In the genomic region with DNA sequence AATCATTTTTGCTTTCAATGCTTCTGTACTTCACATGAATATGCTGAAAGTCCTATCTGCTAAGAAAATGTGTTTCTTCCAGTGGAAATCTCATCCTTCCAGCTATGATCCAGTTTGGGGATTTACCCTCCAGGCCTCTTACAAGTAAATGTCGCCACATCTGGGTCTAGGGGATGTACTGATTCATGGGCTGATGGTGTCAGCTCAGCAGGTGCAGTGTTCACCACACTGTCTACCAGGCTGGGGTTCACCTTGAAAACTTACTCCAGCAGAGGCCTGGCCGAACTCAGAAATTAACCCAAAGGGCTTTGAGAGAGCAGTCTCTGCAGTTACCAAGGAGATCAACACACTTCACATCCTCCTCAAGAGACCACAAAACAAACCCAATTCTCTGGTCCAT, we compare ENCODE assay signal across 35 cellular contexts.
"Had no signal": no experiment of that assay in that cellular context is flagged by ENCODE, and none has a peak within 500 bp of the region (broad histone marks: within the 10 kb centered on the region; RNA-seq: fewer than 3 reads in every experiment).

No MANE protein-coding gene starts in this region.

- H3K9me3 Mint-ChIP-seq: activated CD4-positive, alpha-beta memory T cell treated with anti-CD3 and anti-CD28 coated beads for 36 hours; activated CD8-positive, alpha-beta T cell treated with anti-CD3 and anti-CD28 coated beads for 36 hours; activated naive CD4-positive, alpha-beta T cell treated with anti-CD3 and anti-CD28 coated beads for 36 hours; activated naive CD4-positive, alpha-beta T cell treated with anti-CD3 and anti-CD28 coated beads, Interleukin-2, amount 50 U/mL, for 24 hours; activated T-cell treated with anti-CD3 and anti-CD28 coated beads, Interleukin-2, amount 50 U/mL, for 4 hours; brain; T-helper 2 cell treated with Interferon-gamma antibody and Interleukin-4, amounts not matched to agents 5 μg/mL and 100 μg/mL, for 36 hours had no signal

- H3K36me3 ChIP-seq: ascending aorta, cardiac muscle cell had no signal

- H3K27me3 ChIP-seq: ascending aorta, cardiac muscle cell had no signal

- H3K4me1 ChIP-seq: ascending aorta had no signal

- H3K27ac Mint-ChIP-seq: activated B cell treated with CpG ODN at 0.5 μM for 24 hours; activated CD4-positive, alpha-beta memory T cell treated with anti-CD3 and anti-CD28 coated beads for 36 hours; activated CD4-positive, alpha-beta T cell treated with anti-CD3 and anti-CD28 coated beads, Interleukin-2, amount 10 ng/mL, durations not matched to agents 24 days and 14 days; activated CD8-positive, alpha-beta T cell treated with anti-CD3 and anti-CD28 coated beads for 36 hours; activated naive CD4-positive, alpha-beta T cell treated with anti-CD3 and anti-CD28 coated beads for 36 hours; activated naive CD4-positive, alpha-beta T cell treated with anti-CD3 and anti-CD28 coated beads, Interleukin-2, amount 50 U/mL, for 24 hours; activated naive CD8-positive, alpha-beta T cell; activated T-cell treated with anti-CD3 and anti-CD28 coated beads, Interleukin-2, amount 50 U/mL, for 72 hours; activated T-helper 1 cell treated with anti-CD3 and anti-CD28 coated beads, Interleukin-12 subunit alpha, Interleukin-12 subunit beta, Interleukin-2, Interleukin-4 antibody, amounts not matched to agents 30 ng/mL and 10 ng/mL and 1 ng/mL, durations not matched to agents 14 hours and 24 hours and 36 hours; activated T-helper 17 cell treated with anti-CD3 and anti-CD28 coated beads, Interleukin-2, amount 50 U/mL, for 72 hours; brain; T-helper 1 cell treated with Interleukin-12 subunit alpha and Interleukin-12 subunit beta and Interleukin-4 antibody, amounts not matched to agents 30 μg/mL and 1 μg/mL, for 36 hours; T-helper 2 cell treated with Interferon-gamma antibody and Interleukin-4, amounts not matched to agents 5 μg/mL and 100 μg/mL, for 36 hours had no signal

- ATAC-seq: activated CD8-positive, alpha-beta T cell treated with anti-CD3 and anti-CD28 coated beads for 36 hours; activated T-cell treated with anti-CD3 and anti-CD28 coated beads, Interleukin-2, amount 50 U/mL, for 4 hours; activated T-cell treated with anti-CD3 and anti-CD28 coated beads, Interleukin-2, amount 50 U/mL, for 72 hours; activated T-helper 17 cell treated with anti-CD3 and anti-CD28 coated beads, Interleukin-2, amount 50 U/mL, for 72 hours had no signal

- H3K9me3 ChIP-seq: ascending aorta had no signal

- H3K4me3 Mint-ChIP-seq: activated B cell treated with CpG ODN at 0.5 μM for 24 hours; activated CD4-positive, alpha-beta memory T cell treated with anti-CD3 and anti-CD28 coated beads for 36 hours; activated CD4-positive, alpha-beta T cell treated with anti-CD3 and anti-CD28 coated beads, Interleukin-2, amount 10 ng/mL, durations not matched to agents 24 days and 14 days; activated CD8-positive, alpha-beta T cell treated with anti-CD3 and anti-CD28 coated beads for 36 hours; activated naive CD4-positive, alpha-beta T cell treated with anti-CD3 and anti-CD28 coated beads for 36 hours; activated naive CD4-positive, alpha-beta T cell treated with anti-CD3 and anti-CD28 coated beads, Interleukin-2, amount 50 U/mL, for 24 hours; activated naive CD8-positive, alpha-beta T cell; activated T-cell treated with anti-CD3 and anti-CD28 coated beads, Interleukin-2, amount 50 U/mL, for 4 hours; activated T-cell treated with anti-CD3 and anti-CD28 coated beads, Interleukin-2, amount 50 U/mL, for 72 hours; activated T-helper 1 cell treated with anti-CD3 and anti-CD28 coated beads, Interleukin-12 subunit alpha, Interleukin-12 subunit beta, Interleukin-2, Interleukin-4 antibody, amounts not matched to agents 30 ng/mL and 10 ng/mL and 1 ng/mL, durations not matched to agents 14 hours and 24 hours and 36 hours; activated T-helper 17 cell treated with anti-CD3 and anti-CD28 coated beads, Interleukin-2, amount 50 U/mL, for 72 hours; brain; central memory CD8-positive, alpha-beta T cell; T-helper 1 cell treated with Interleukin-12 subunit alpha and Interleukin-12 subunit beta and Interleukin-4 antibody, amounts not matched to agents 30 μg/mL and 1 μg/mL, for 36 hours; T-helper 2 cell treated with Interferon-gamma antibody and Interleukin-4, amounts not matched to agents 5 μg/mL and 100 μg/mL, for 36 hours had no signal

- H3K27me3 Mint-ChIP-seq: activated B cell treated with CpG ODN at 0.5 μM for 24 hours; activated CD4-positive, alpha-beta memory T cell treated with anti-CD3 and anti-CD28 coated beads for 36 hours; activated CD4-positive, alpha-beta T cell treated with anti-CD3 and anti-CD28 coated beads, Interleukin-2, amount 10 ng/mL, durations not matched to agents 24 days and 14 days; activated CD8-positive, alpha-beta T cell treated with anti-CD3 and anti-CD28 coated beads for 36 hours; activated naive CD4-positive, alpha-beta T cell treated with anti-CD3 and anti-CD28 coated beads, Interleukin-2, amount 50 U/mL, for 24 hours; activated naive CD8-positive, alpha-beta T cell; activated T-helper 17 cell treated with anti-CD3 and anti-CD28 coated beads, Interleukin-2, amount 50 U/mL, for 72 hours; brain; central memory CD8-positive, alpha-beta T cell had no signal

- H3K4me1 Mint-ChIP-seq: activated B cell treated with CpG ODN at 0.5 μM for 24 hours had no signal

- H3K27ac ChIP-seq: ascending aorta, cardiac muscle cell, VCaP had no signal

- DNase-seq: activated B cell treated with CpG ODN at 0.5 μM for 24 hours; activated CD4-positive, alpha-beta memory T cell treated with anti-CD3 and anti-CD28 coated beads for 36 hours; activated CD4-positive, alpha-beta T cell treated with anti-CD3 and anti-CD28 coated beads for 4 hours; activated CD4-positive, alpha-beta T cell treated with anti-CD3 and anti-CD28 coated beads, Interleukin-2, amount 10 ng/mL, durations not matched to agents 24 days and 14 days; activated CD4-positive, alpha-beta T cell treated with anti-CD3 and anti-CD28 coated beads, Interleukin-2, amount 50 U/mL, for 1 hour; activated CD4-positive, alpha-beta T cell treated with anti-CD3 and anti-CD28 coated beads, Interleukin-2, amount 50 U/mL, for 4 hours; activated CD4-positive, CD25-positive, alpha-beta regulatory T cell treated with anti-CD3 and anti-CD28 coated beads, Interleukin-2, amount 50 U/mL, for 72 hours; activated CD8-positive, alpha-beta memory T cell treated with anti-CD3 and anti-CD28 coated beads, Interleukin-2, amount 50 U/mL, for 4 hours; activated CD8-positive, alpha-beta T cell treated with anti-CD3 and anti-CD28 coated beads for 36 hours; activated effector memory CD4-positive, alpha-beta T cell treated with anti-CD3 and anti-CD28 coated beads, Interleukin-2, amount 50 U/mL, for 16 hours; activated gamma-delta T cell treated with Interleukin-2 at 50 U/mL for 16 hours; activated naive CD4-positive, alpha-beta T cell; activated naive CD4-positive, alpha-beta T cell treated with anti-CD3 and anti-CD28 coated beads for 36 hours; activated T-cell treated with anti-CD3 and anti-CD28 coated beads for 4 hours; activated T-cell treated with anti-CD3 and anti-CD28 coated beads, Interleukin-2, amount 50 U/mL, for 1 hour; activated T-cell treated with anti-CD3 and anti-CD28 coated beads, Interleukin-2, amount 50 U/mL, for 4 hours; activated T-cell treated with anti-CD3 and anti-CD28 coated beads, Interleukin-2, amount 50 U/mL, for 72 hours; amygdala; anterior cingulate cortex; caudate nucleus; cerebellar nuclear complex; T-helper 1 cell; T-helper 2 cell; T-helper 9 cell had no signal

- H3K4me3 ChIP-seq: ascending aorta, cardiac muscle cell had no signal
